Comparison of ENCODE assay signal across 17 cellular contexts in the genomic region with DNA sequence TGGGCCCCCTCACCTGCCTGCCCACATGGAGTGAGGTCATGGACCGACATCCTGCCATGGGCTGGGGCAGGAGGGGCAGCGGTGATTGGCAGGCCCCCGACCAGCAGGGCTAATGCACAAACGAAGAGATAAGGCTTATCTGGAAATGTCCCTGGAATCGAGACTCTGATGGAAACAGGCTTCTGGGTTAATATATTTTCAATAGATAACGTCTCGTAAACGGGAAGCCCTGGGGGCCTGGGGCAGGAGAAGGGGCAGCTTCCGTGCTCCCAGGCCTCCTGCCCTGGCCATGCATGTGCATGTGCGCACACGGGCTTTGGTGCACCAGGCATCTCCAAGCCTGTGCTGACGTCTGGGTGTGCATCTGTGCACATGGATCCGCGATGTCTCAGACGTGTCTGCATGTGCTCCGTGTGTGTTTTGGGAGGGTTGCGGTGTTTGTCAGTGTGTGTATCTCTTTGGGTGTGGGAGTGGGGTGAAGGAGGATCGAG. TPM values are rescaled to one million over a fixed set of nuclear protein-coding genes. Genes with fewer than 3 reads are reported as not detected.
"Had no signal": no experiment of that assay in that cellular context is flagged by ENCODE, and none has a peak within 500 bp of the region (broad histone marks: within the 10 kb centered on the region; RNA-seq: fewer than 3 reads in every experiment).

No MANE protein-coding gene starts in this region.

- H3K36me3 Mint-ChIP-seq: natural killer cell treated with Interleukin-12 subunit alpha and Interleukin-12 subunit beta and Interleukin-15 and Interleukin-18, amount 100 ng/mL, for 72 hours had no signal

- H3K9me3 Mint-ChIP-seq: activated CD8-positive, alpha-beta T cell treated with anti-CD3 and anti-CD28 coated beads for 36 hours; activated T-helper 1 cell treated with anti-CD3 and anti-CD28 coated beads, Interleukin-12 subunit alpha, Interleukin-12 subunit beta, Interleukin-2, Interleukin-4 antibody, amounts not matched to agents 30 ng/mL and 10 ng/mL and 1 ng/mL, durations not matched to agents 14 hours and 24 hours and 36 hours; natural killer cell treated with Interleukin-12 subunit alpha and Interleukin-12 subunit beta and Interleukin-15 and Interleukin-18, amount 100 ng/mL, for 72 hours had no signal

- ATAC-seq: activated CD8-positive, alpha-beta T cell treated with anti-CD3 and anti-CD28 coated beads for 36 hours; heart left ventricle; left colon; natural killer cell treated with Interleukin-12 subunit alpha and Interleukin-12 subunit beta and Interleukin-15 and Interleukin-18, amount 100 ng/mL, for 72 hours had no signal

- H3K4me3 Mint-ChIP-seq: activated CD8-positive, alpha-beta T cell treated with anti-CD3 and anti-CD28 coated beads for 36 hours; activated T-helper 1 cell treated with anti-CD3 and anti-CD28 coated beads, Interleukin-12 subunit alpha, Interleukin-12 subunit beta, Interleukin-2, Interleukin-4 antibody, amounts not matched to agents 30 ng/mL and 10 ng/mL and 1 ng/mL, durations not matched to agents 14 hours and 24 hours and 36 hours; natural killer cell treated with Interleukin-12 subunit alpha and Interleukin-12 subunit beta and Interleukin-15 and Interleukin-18, amount 100 ng/mL, for 72 hours had no signal

- H3K27ac Mint-ChIP-seq: activated CD8-positive, alpha-beta T cell treated with anti-CD3 and anti-CD28 coated beads for 36 hours; activated T-helper 1 cell treated with anti-CD3 and anti-CD28 coated beads, Interleukin-12 subunit alpha, Interleukin-12 subunit beta, Interleukin-2, Interleukin-4 antibody, amounts not matched to agents 30 ng/mL and 10 ng/mL and 1 ng/mL, durations not matched to agents 14 hours and 24 hours and 36 hours had no signal

- H3K27me3 Mint-ChIP-seq: activated CD8-positive, alpha-beta T cell treated with anti-CD3 and anti-CD28 coated beads for 36 hours; natural killer cell treated with Interleukin-12 subunit alpha and Interleukin-12 subunit beta and Interleukin-15 and Interleukin-18, amount 100 ng/mL, for 72 hours had no signal

- DNase-seq: activated CD4-positive, alpha-beta T cell treated with anti-CD3 and anti-CD28 coated beads for 4 hours; activated CD8-positive, alpha-beta T cell treated with anti-CD3 and anti-CD28 coated beads for 36 hours; activated naive CD4-positive, alpha-beta T cell; caudate nucleus; colonic mucosa; foreskin melanocyte; heart left ventricle; left colon; ovary; stimulated activated CD4-positive, alpha-beta T cell treated with anti-CD3 and anti-CD28 coated beads, Interleukin-4, amount 100 ng/mL, for 4 hours; T-helper 2 cell; thyroid gland had no signal

RNA-seq across cellular contexts. Expression of a gene that starts 55.1 kb away (rescaled TPM):
- total RNA-seq: activated CD8-positive, alpha-beta T cell treated with anti-CD3 and anti-CD28 coated beads for 36 hours; activated T-helper 1 cell treated with anti-CD3 and anti-CD28 coated beads, Interleukin-12 subunit alpha, Interleukin-12 subunit beta, Interleukin-2, Interleukin-4 antibody, amounts not matched to agents 30 ng/mL and 10 ng/mL and 1 ng/mL, durations not matched to agents 14 hours and 24 hours and 36 hours; colonic mucosa; endothelial cell of umbilical vein; heart left ventricle; left colon; lung microvascular endothelial cell; natural killer cell treated with Interleukin-12 subunit alpha and Interleukin-12 subunit beta and Interleukin-15 and Interleukin-18, amount 100 ng/mL, for 72 hours; ovary; thyroid gland; vagina had no signal
